8 cellular contexts compared by ENCODE assay signal in genomic region chrX:107000013-107000515, GRCh38. TPM values are rescaled to one million over a fixed set of nuclear protein-coding genes. Genes with fewer than 3 reads are reported as not detected.
DNase-seq lines count a peak whose midpoint lies in the region; ATAC-seq and TF ChIP-seq lines count a peak whose summit lies in the region.

Gene MORC4 (minus strand): TSS chrX:107000212. CDS start chrX:106999969, 243 bp downstream.

- WGBS in upper lobe of left lung, 2 donors, result 5 to 50% methylated on average over 16 to 42 of the region's 42 CpGs

- TF ChIP-seq POLR2A in upper lobe of left lung (IDR thresholded peaks at IDR 0.05), result peak in 2 of 4 donors; percentile 45 to 66

- TF ChIP-seq CTCF in upper lobe of left lung (IDR thresholded peaks at IDR 0.05), result no peak

- peak within 1 kb of the TSS; percentile 30 to 80 (median 58) for H3K27ac ChIP-seq in upper lobe of left lung

- no peaks in the 10 kb centered on the region for H3K4me1 ChIP-seq in upper lobe of left lung

- H3K36me3 ChIP-seq in upper lobe of left lung, result no peaks in the 10 kb centered on the region

- no peaks in the 10 kb centered on the region for H3K9me3 ChIP-seq in upper lobe of left lung

- intact Hi-C loops in left cardiac atrium (cut with DNase I), result no loop called here
- intact Hi-C loops in posterior cingulate gyrus (cut with DNase I), result loop anchor here (10.0 kb wide), 1 partner anchor 625 kb away; the partner anchor contains the start of gene PRPS1

- no peak for TF ChIP-seq EP300 in upper lobe of left lung (IDR thresholded peaks at IDR 0.05)

- no peaks in the 10 kb centered on the region for H3K27me3 ChIP-seq in upper lobe of left lung

- DNase-seq in DMS53 treated with DMSO at 0.1 percent for 48 hours (lab: John Stamatoyannopoulos, UW; ENCODE audit: unreplicated experiment), result peak; percentile 83
- peak; percentile 65 for DNase-seq in H4 (ENCODE audit: low spot score)
- DNase-seq in NCI-H1048 (lab: John Stamatoyannopoulos, UW), result peak; percentile 63
- peak; percentile 32 for DNase-seq in T follicular helper cell (ENCODE audit: low read depth)
- peak; percentile 11 for DNase-seq in amniotic stem cell (lab: John Stamatoyannopoulos, UW)
- DNase-seq in left cardiac atrium, result peak; percentile 78
- DNase-seq in posterior cingulate gyrus, result peak; percentile 51 to 96 (median 65)
- DNase-seq in upper lobe of left lung, result peak; percentile 78 to 95

- H3K4me3 ChIP-seq in upper lobe of left lung, result peak within 1 kb of the TSS; percentile 58 to 67 (median 61)

- ATAC-seq in left cardiac atrium, result peak; percentile 96 to 98
- ATAC-seq in upper lobe of left lung (ENCODE audit: low FRiP score in 2 of 2), result peak; percentile 93 to 96

RNA-seq across cellular contexts. Expression of gene MORC4, which starts in this region (rescaled TPM):
- 8.8 and 10.2 TPM in 2 replicates for total RNA-seq in H4 (2014; rRNA removed; shearing (Covaris generic))
- total RNA-seq in left cardiac atrium (1 to 10 TPM; 5.3 to 6.6 TPM), upper lobe of left lung (10 to 100 TPM; 10.3 to 23.0 (median 16.3) TPM)

Comparison
In these comparisons a context has a peak if more than half of its experiments do, and no peak if none do; other contexts are left out.
1. Peak in every context shown above with its lines: DNase-seq, ATAC-seq, H3K4me3 ChIP-seq and H3K27ac ChIP-seq.
2. DNase-seq: peak in every context shown above with its lines; median percentile 86 in upper lobe of left lung; 83 in DMS53 treated with DMSO at 0.1 percent for 48 hours; 78 in left cardiac atrium; 65 in H4; 65 in posterior cingulate gyrus; 63 in NCI-H1048; 32 in T follicular helper cell; 11 in amniotic stem cell.